Comparison of ENCODE assay signal across 12 cellular contexts in the genomic region with DNA sequence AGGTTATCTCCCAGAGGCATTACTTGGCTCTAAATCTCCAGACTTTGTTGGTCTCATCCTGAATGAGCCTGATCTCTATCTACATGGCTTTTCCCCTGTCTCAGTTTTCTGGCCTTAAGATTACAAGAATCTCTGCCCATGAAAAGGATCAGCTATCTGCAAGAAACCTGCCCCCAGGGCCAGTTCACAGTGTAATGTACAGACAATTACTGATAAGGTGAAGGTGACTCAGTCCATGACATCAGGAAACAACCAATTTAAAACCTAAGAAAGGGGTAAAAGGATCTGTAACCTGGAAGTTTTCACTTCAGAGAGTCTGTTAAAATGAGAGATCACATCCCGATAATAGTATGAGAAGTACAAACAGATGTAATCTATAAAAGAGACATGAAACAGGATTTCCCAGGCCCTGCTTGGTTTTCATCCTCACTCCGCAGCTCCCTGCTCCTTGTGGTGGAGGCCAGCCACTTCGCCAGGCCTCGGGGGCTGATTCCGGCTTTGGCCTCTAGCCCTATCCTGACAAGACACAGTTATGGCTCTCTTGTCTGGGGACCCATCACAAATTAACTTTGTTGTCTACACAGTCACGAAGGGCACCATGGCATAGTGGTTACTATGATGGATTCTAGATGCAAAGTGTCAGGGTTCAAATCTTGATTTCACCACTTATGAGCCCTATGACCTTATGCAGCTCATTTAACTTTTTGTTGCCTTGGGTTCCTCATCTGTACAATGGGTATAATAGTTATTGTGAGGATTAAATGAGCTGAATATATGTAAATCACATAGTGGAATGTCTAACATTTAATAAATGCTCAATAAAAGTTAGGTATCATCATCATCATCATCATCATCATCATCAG.
DNase-seq lines count a peak whose midpoint lies in the region; ATAC-seq and TF ChIP-seq lines count a peak whose summit lies in the region.
"Had no signal": no experiment of that assay in that cellular context is flagged by ENCODE, and none has a peak within 500 bp of the region (broad histone marks: within the 10 kb centered on the region; RNA-seq: fewer than 3 reads in every experiment).

No MANE protein-coding gene starts in this region.

- ATAC-seq in HG03039 (IDR thresholded peaks at IDR 0.05; ENCODE audit: unreplicated experiment), result no peak

- TF ChIP-seq CTCF in C4-2B (conservative IDR thresholded peaks at IDR 0.05) (no peak; the same call in 1 of the 2 replicates), choroid plexus epithelial cell (conservative IDR thresholded peaks at IDR 0.05; ENCODE audit: low read depth, low read length) (peak; percentile 19)

- H3K4me1 ChIP-seq in muscle layer of duodenum (ENCODE audit: control insufficient read depth in 1 of 2, insufficient read depth in 2 of 2, low read length in 2 of 2), result peaks cover 0 to 5% of the 10 kb centered on the region in 2 donors
- H3K4me1 ChIP-seq: BLaER1 treated with 17β-estradiol and CSF1 and Interleukin-3, amounts not matched to agents 10 nM and 100 nM; pancreas had no signal

- H3K4me3 ChIP-seq in choroid plexus epithelial cell (ENCODE audit: low read depth, low read length), result no peak overlapping the region
- H3K4me3 ChIP-seq in muscle layer of duodenum (ENCODE audit: low read depth in 1 of 2, low read length in 2 of 2), result no peak overlapping the region
- H3K4me3 ChIP-seq: BLaER1 treated with 17β-estradiol and CSF1 and Interleukin-3, amounts not matched to agents 10 nM and 100 nM; pancreas; thoracic aorta had no signal

- DNase-seq in OCI-M1 (lab: John Stamatoyannopoulos, UW) (peak; percentile 39), choroid plexus epithelial cell (ENCODE audit: low read depth) (peak; percentile 59), AG08396 (ENCODE audit: low spot score) (no peak), NCI-H2029 (lab: John Stamatoyannopoulos, UW) (no peak)
- DNase-seq in activated CD4-positive, alpha-beta T cell treated with anti-CD3 and anti-CD28 coated beads, Interleukin-2, amount 50 U/mL, for 48 hours, result no peak
- DNase-seq: pancreas, WERI-Rb-1 had no signal

- H3K27ac ChIP-seq in C4-2B (peak overlapping the region; percentile 59), muscle layer of duodenum (ENCODE audit: low read length) (peak overlapping the region; percentile 41)
- H3K27ac ChIP-seq: BLaER1 treated with 17β-estradiol and CSF1 and Interleukin-3, amounts not matched to agents 10 nM and 100 nM; thoracic aorta; WERI-Rb-1 had no signal

- no peaks in the 10 kb centered on the region for H3K9me3 ChIP-seq in muscle layer of duodenum (ENCODE audit: control insufficient read depth in 1 of 2, low read length in 2 of 2)
- H3K9me3 ChIP-seq: BLaER1 treated with 17β-estradiol and CSF1 and Interleukin-3, amounts not matched to agents 10 nM and 100 nM; pancreas; thoracic aorta had no signal

- H3K27me3 ChIP-seq in muscle layer of duodenum (ENCODE audit: low read depth, low read length), result no peaks in the 10 kb centered on the region
- H3K27me3 ChIP-seq: BLaER1 treated with 17β-estradiol and CSF1 and Interleukin-3, amounts not matched to agents 10 nM and 100 nM; pancreas had no signal

- H3K36me3 ChIP-seq in muscle layer of duodenum (ENCODE audit: control insufficient read depth in 1 of 2, insufficient read depth in 2 of 2, low read length in 2 of 2), result no peaks in the 10 kb centered on the region
- H3K36me3 ChIP-seq: BLaER1 treated with 17β-estradiol and CSF1 and Interleukin-3, amounts not matched to agents 10 nM and 100 nM; pancreas; thoracic aorta; WERI-Rb-1 had no signal

Comparison
In these comparisons a context has a peak if more than half of its experiments do, and no peak if none do; other contexts are left out.
1. DNase-seq: peak in OCI-M1 (single experiment) and choroid plexus epithelial cell (single experiment); none in activated CD4-positive, alpha-beta T cell treated with anti-CD3 and anti-CD28 coated beads, Interleukin-2, amount 50 U/mL, for 48 hours (0 of 2), AG08396 (single experiment) and NCI-H2029 (single experiment).